In the genomic region with DNA sequence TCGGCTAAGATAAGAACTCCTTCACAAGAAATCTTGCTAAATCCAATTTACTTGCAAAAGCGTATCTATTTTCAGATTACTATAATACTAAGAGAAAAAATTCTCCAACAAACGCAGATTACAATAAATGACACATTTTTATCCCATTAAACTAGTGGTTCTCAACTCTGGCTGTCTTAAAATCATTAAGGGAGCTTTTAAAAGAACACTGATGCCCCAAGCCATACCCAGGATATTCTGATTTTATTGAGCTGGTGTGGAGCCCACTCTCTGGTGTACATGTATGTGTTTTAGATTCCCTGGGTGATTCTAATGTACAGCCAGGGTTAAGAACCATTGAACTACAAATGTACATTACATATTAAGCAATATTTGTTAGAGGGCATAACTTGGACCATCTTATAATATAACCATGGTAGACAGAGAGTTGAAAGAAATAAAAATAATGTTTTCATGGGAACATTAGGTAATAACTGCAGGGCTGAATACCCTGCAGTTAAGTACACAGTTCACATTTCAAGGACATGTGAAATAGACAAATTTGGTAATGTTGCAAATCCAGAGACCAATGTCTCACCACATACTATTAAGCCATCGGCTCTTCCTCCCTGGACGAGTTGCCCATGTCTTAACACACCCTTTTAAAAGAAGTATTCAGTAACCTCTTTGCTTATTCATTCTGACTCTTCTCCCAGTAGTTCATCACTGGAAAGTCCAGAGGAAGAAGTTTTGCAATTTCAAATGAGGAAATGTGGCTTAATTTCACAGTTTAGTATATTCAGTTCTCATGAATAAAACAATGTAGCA, we compare ENCODE assay signal across 1 cellular context.
TF ChIP-seq lines count a peak whose summit lies in the region.

No MANE protein-coding gene starts in this region.

TF ChIP-seq in HepG2, 621 proteins besides CTCF, POLR2A, EP300 and RAD21 (continued from another document and continues in another):
- TF ChIP-seq, protein P1, sequence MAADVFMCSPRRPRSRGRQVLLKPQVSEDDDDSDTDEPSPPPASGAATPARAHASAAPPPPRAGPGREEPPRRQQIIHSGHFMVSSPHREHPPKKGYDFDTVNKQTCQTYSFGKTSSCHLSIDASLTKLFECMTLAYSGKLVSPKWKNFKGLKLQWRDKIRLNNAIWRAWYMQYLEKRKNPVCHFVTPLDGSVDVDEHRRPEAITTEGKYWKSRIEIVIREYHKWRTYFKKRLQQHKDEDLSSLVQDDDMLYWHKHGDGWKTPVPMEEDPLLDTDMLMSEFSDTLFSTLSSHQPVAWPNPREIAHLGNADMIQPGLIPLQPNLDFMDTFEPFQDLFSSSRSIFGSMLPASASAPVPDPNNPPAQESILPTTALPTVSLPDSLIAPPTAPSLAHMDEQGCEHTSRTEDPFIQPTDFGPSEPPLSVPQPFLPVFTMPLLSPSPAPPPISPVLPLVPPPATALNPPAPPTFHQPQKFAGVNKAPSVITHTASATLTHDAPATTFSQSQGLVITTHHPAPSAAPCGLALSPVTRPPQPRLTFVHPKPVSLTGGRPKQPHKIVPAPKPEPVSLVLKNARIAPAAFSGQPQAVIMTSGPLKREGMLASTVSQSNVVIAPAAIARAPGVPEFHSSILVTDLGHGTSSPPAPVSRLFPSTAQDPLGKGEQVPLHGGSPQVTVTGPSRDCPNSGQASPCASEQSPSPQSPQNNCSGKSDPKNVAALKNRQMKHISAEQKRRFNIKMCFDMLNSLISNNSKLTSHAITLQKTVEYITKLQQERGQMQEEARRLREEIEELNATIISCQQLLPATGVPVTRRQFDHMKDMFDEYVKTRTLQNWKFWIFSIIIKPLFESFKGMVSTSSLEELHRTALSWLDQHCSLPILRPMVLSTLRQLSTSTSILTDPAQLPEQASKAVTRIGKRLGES (CRISPR knock-in tag; IDR thresholded peaks at IDR 0.05; ENCODE audit: borderline replicate concordance): no peak
- no peak for TF ChIP-seq SETDB1 (CRISPR knock-in tag; IDR thresholded peaks at IDR 0.05; ENCODE audit: borderline replicate concordance)
- TF ChIP-seq, protein P2, sequence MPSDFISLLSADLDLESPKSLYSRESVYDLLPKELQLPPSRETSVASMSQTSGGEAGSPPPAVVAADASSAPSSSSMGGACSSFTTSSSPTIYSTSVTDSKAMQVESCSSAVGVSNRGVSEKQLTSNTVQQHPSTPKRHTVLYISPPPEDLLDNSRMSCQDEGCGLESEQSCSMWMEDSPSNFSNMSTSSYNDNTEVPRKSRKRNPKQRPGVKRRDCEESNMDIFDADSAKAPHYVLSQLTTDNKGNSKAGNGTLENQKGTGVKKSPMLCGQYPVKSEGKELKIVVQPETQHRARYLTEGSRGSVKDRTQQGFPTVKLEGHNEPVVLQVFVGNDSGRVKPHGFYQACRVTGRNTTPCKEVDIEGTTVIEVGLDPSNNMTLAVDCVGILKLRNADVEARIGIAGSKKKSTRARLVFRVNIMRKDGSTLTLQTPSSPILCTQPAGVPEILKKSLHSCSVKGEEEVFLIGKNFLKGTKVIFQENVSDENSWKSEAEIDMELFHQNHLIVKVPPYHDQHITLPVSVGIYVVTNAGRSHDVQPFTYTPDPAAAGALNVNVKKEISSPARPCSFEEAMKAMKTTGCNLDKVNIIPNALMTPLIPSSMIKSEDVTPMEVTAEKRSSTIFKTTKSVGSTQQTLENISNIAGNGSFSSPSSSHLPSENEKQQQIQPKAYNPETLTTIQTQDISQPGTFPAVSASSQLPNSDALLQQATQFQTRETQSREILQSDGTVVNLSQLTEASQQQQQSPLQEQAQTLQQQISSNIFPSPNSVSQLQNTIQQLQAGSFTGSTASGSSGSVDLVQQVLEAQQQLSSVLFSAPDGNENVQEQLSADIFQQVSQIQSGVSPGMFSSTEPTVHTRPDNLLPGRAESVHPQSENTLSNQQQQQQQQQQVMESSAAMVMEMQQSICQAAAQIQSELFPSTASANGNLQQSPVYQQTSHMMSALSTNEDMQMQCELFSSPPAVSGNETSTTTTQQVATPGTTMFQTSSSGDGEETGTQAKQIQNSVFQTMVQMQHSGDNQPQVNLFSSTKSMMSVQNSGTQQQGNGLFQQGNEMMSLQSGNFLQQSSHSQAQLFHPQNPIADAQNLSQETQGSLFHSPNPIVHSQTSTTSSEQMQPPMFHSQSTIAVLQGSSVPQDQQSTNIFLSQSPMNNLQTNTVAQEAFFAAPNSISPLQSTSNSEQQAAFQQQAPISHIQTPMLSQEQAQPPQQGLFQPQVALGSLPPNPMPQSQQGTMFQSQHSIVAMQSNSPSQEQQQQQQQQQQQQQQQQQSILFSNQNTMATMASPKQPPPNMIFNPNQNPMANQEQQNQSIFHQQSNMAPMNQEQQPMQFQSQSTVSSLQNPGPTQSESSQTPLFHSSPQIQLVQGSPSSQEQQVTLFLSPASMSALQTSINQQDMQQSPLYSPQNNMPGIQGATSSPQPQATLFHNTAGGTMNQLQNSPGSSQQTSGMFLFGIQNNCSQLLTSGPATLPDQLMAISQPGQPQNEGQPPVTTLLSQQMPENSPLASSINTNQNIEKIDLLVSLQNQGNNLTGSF (CRISPR knock-in tag; IDR thresholded peaks at IDR 0.05): no peak
- no peak for TF ChIP-seq RAD51 (IDR thresholded peaks at IDR 0.05; ENCODE audit: borderline replicate concordance)
- no peak for TF ChIP-seq ZNF841 (CRISPR knock-in tag; IDR thresholded peaks at IDR 0.05; ENCODE audit: borderline replicate concordance)
- 0 out of 2 replicates have a peak, but pooled peaks have one; percentile 42 for TF ChIP-seq ZC3H4 (CRISPR knock-in tag; IDR thresholded peaks at IDR 0.05; ENCODE audit: borderline replicate concordance)
- TF ChIP-seq, protein P3, sequence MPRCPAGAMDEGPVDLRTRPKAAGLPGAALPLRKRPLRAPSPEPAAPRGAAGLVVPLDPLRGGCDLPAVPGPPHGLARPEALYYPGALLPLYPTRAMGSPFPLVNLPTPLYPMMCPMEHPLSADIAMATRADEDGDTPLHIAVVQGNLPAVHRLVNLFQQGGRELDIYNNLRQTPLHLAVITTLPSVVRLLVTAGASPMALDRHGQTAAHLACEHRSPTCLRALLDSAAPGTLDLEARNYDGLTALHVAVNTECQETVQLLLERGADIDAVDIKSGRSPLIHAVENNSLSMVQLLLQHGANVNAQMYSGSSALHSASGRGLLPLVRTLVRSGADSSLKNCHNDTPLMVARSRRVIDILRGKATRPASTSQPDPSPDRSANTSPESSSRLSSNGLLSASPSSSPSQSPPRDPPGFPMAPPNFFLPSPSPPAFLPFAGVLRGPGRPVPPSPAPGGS (CRISPR knock-in tag; IDR thresholded peaks at IDR 0.05): no peak
- no peak for TF ChIP-seq MTA1 (CRISPR knock-in tag; IDR thresholded peaks at IDR 0.05; ENCODE audit: borderline replicate concordance)
- 0 out of 2 replicates have a peak, but pooled peaks have one; percentile 9 for TF ChIP-seq KDM3A (CRISPR knock-in tag; IDR thresholded peaks at IDR 0.05; ENCODE audit: low read depth)
- TF ChIP-seq RFX3 (CRISPR knock-in tag; IDR thresholded peaks at IDR 0.05): no peak
- TF ChIP-seq ZNF468 (CRISPR knock-in tag; IDR thresholded peaks at IDR 0.05): no peak
- TF ChIP-seq SIN3A (IDR thresholded peaks at IDR 0.05; ENCODE audit: borderline replicate concordance, low read depth, low read length): no peak
- no peak for TF ChIP-seq KLF9 (CRISPR knock-in tag; IDR thresholded peaks at IDR 0.05; ENCODE audit: low read depth)
- TF ChIP-seq REL (CRISPR knock-in tag; conservative IDR thresholded peaks at IDR 0.05): no peak
- TF ChIP-seq ZNF747 (CRISPR knock-in tag; IDR thresholded peaks at IDR 0.05; ENCODE audit: borderline replicate concordance): no peak
- TF ChIP-seq ZNF407 (CRISPR knock-in tag; IDR thresholded peaks at IDR 0.05; ENCODE audit: not compliant biosample characterization): no peak
- TF ChIP-seq, protein P4, sequence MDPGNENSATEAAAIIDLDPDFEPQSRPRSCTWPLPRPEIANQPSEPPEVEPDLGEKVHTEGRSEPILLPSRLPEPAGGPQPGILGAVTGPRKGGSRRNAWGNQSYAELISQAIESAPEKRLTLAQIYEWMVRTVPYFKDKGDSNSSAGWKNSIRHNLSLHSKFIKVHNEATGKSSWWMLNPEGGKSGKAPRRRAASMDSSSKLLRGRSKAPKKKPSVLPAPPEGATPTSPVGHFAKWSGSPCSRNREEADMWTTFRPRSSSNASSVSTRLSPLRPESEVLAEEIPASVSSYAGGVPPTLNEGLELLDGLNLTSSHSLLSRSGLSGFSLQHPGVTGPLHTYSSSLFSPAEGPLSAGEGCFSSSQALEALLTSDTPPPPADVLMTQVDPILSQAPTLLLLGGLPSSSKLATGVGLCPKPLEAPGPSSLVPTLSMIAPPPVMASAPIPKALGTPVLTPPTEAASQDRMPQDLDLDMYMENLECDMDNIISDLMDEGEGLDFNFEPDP (CRISPR knock-in tag; conservative IDR thresholded peaks at IDR 0.05): no peak
- TF ChIP-seq, protein P5, sequence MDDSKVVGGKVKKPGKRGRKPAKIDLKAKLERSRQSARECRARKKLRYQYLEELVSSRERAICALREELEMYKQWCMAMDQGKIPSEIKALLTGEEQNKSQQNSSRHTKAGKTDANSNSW (CRISPR knock-in tag; IDR thresholded peaks at IDR 0.05; ENCODE audit: borderline replicate concordance): no peak
- TF ChIP-seq SNRNP70 (IDR thresholded peaks at IDR 0.05; ENCODE audit: low read depth, low read length): no peak
- TF ChIP-seq, protein P6, sequence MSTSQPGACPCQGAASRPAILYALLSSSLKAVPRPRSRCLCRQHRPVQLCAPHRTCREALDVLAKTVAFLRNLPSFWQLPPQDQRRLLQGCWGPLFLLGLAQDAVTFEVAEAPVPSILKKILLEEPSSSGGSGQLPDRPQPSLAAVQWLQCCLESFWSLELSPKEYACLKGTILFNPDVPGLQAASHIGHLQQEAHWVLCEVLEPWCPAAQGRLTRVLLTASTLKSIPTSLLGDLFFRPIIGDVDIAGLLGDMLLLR (CRISPR knock-in tag; IDR thresholded peaks at IDR 0.05): no peak
- no peak for TF ChIP-seq ZNF615 (CRISPR knock-in tag; IDR thresholded peaks at IDR 0.05; ENCODE audit: borderline replicate concordance)
- TF ChIP-seq ZNF329 (CRISPR knock-in tag; IDR thresholded peaks at IDR 0.05; ENCODE audit: low read depth): no peak
- TF ChIP-seq ZBTB25 (CRISPR knock-in tag; IDR thresholded peaks at IDR 0.05): no peak
- TF ChIP-seq, protein P7, sequence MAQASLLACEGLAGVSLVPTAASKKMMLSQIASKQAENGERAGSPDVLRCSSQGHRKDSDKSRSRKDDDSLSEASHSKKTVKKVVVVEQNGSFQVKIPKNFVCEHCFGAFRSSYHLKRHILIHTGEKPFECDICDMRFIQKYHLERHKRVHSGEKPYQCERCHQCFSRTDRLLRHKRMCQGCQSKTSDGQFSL (CRISPR knock-in tag; IDR thresholded peaks at IDR 0.05): no peak
